In genomic region chr12:93908264-93908663, GRCh38 we compare ENCODE assay signal across 21 cellular contexts.
DNase-seq lines count a peak whose midpoint lies in the region; ATAC-seq, FAIRE-seq and TF ChIP-seq lines count a peak whose summit lies in the region.
"Had no signal": no experiment of that assay in that cellular context is flagged by ENCODE, and none has a peak within 500 bp of the region (broad histone marks: within the 10 kb centered on the region; RNA-seq: fewer than 3 reads in every experiment).

No MANE protein-coding gene starts in this region.

- H3K36me3 Mint-ChIP-seq in MCF 10A (ENCODE audit: insufficient read depth, unreplicated experiment) (no peaks in the 10 kb centered on the region), GM23338 (ENCODE audit: low read depth) (peaks cover under 1% of the 10 kb centered on the region; the same call in 1 of the 3 replicates)
- H3K36me3 Mint-ChIP-seq: CD4-positive, alpha-beta memory T cell had no signal

- no peaks in the 10 kb centered on the region for H3K4me1 ChIP-seq in breast epithelium
- H3K4me1 ChIP-seq in PC-3 (ENCODE audit: insufficient read depth, low read length): peaks cover 16% of the 10 kb centered on the region; the same call in 1 of the 2 replicates
- H3K4me1 ChIP-seq in K562 (replicated peaks in 1 of 2; ENCODE audit: control insufficient read depth in 2 of 2, insufficient read depth in 2 of 2, low read length in 2 of 2): peaks cover 0 to 18% of the 10 kb centered on the region in 2 experiments; a peak in 2 of 5 replicates
- no peaks in the 10 kb centered on the region for H3K4me1 ChIP-seq in GM23338 (ENCODE audit: insufficient read depth)
- H3K4me1 ChIP-seq: HAP-1 had no signal

- CTCF ChIA-PET in MCF 10A (lab: Yijun Ruan, JAX) (interaction anchor here (0.6 kb wide), 1 partner anchor 13 kb away, joined by 5 read pairs; no protein-coding TSS in a partner anchor), PC-3 (lab: Charles Lee) (no interaction called here), K562 (lab: Yijun Ruan, JAX; ENCODE audit: low intra/inter-chr PET ratio) (no interaction called here)

- DNase-seq in MCF 10A (ENCODE audit: unreplicated experiment) (no peak), breast epithelium (ENCODE audit: low spot score in 2 of 2) (no peak), PC-3 (peak; percentile 8), K562 (ENCODE audit: extremely low read depth in 1 of 4, low spot score in 3 of 4) (no peak), GM23338 (ENCODE audit: low spot score) (no peak)
- no peak for DNase-seq in central memory CD4-positive, alpha-beta T cell
- DNase-seq: ACHN; C1 segment of cervical spinal cord; CD4-positive, alpha-beta memory T cell; COR-L47; DMS53; DMS79 treated with DMSO at 0.1 percent for 48 hours; GF-D8; GOT3; HFFc6 had no signal

- ATAC-seq in PC-3: no peak
- no peak for ATAC-seq in K562
- ATAC-seq in GM21381 (IDR thresholded peaks at IDR 0.05; ENCODE audit: unreplicated experiment): no peak
- no peak for ATAC-seq in GM23338

- no peaks in the 10 kb centered on the region for H3K9me1 ChIP-seq in K562 (ENCODE audit: control insufficient read depth, insufficient read depth, low read length)

- no peaks in the 10 kb centered on the region for H3K9me3 Mint-ChIP-seq in MCF 10A (ENCODE audit: unreplicated experiment)
- H3K9me3 Mint-ChIP-seq in GM23338: peaks cover under 1% of the 10 kb centered on the region; the same call in 1 of the 3 replicates
- H3K9me3 Mint-ChIP-seq: CD4-positive, alpha-beta memory T cell; HFFc6 had no signal

- peaks cover 17% of the 10 kb centered on the region for H3K4me1 Mint-ChIP-seq in MCF 10A (ENCODE audit: insufficient read depth, unreplicated experiment)
- H3K4me1 Mint-ChIP-seq in GM23338: no peaks in the 10 kb centered on the region; the same call in 2 of the 3 replicates
- H3K4me1 Mint-ChIP-seq: CD4-positive, alpha-beta memory T cell had no signal

- 46% methylated on average over 2 of the region's 2 CpGs for WGBS in K562 (ENCODE audit: insufficient coverage, low coverage, missing lambda C conversion rate)

- no peak for TF ChIP-seq RAD21 in K562 (CRISPR knock-in tag; conservative IDR thresholded peaks at IDR 0.05 in 1 of 2, IDR thresholded peaks at IDR 0.05 in 1 of 2)

- 0 out of 2 replicates have a peak overlapping the region, but pooled peaks have one; percentile 6 for H2AFZ ChIP-seq in PC-3 (ENCODE audit: low read length)
- no peak overlapping the region for H2AFZ ChIP-seq in K562 (ENCODE audit: low read depth, low read length)
- no peak overlapping the region for H2AFZ ChIP-seq in GM23338

- H3K9me2 ChIP-seq in PC-3 (replicated peaks; ENCODE audit: low read length) (no peaks in the 10 kb centered on the region), GM23338 (ENCODE audit: insufficient read depth) (no peaks in the 10 kb centered on the region)

- no peak overlapping the region for H3K4me2 ChIP-seq in PC-3 (ENCODE audit: low read length)
- no peak overlapping the region for H3K4me2 ChIP-seq in K562 (ENCODE audit: insufficient read depth, low read length)
- no peak overlapping the region for H3K4me2 ChIP-seq in GM23338

- TF ChIP-seq EP300 in K562 (IDR thresholded peaks at IDR 0.05; ENCODE audit: low read length): no peak

- H3K4me3 Mint-ChIP-seq in MCF 10A (ENCODE audit: unreplicated experiment) (no peak overlapping the region), GM23338 (no peak overlapping the region)
- H3K4me3 Mint-ChIP-seq: CD4-positive, alpha-beta memory T cell; HFFc6 had no signal

- H3K36me3 ChIP-seq in breast epithelium (no peaks in the 10 kb centered on the region), PC-3 (ENCODE audit: low read depth, low read length) (no peaks in the 10 kb centered on the region), K562 (ENCODE audit: control insufficient read depth, insufficient read depth, low read length) (no peaks in the 10 kb centered on the region), GM23338 (ENCODE audit: insufficient read depth) (no peaks in the 10 kb centered on the region)
- H3K36me3 ChIP-seq: HAP-1 had no signal

- H3K27me3 Mint-ChIP-seq in MCF 10A (ENCODE audit: insufficient read depth, unreplicated experiment) (no peaks in the 10 kb centered on the region), GM23338 (ENCODE audit: insufficient read depth, low read depth, poor library complexity) (peaks cover 2% of the 10 kb centered on the region)

- H3K27ac Mint-ChIP-seq in MCF 10A (ENCODE audit: low read depth, unreplicated experiment) (peak overlapping the region; percentile 16), GM23338 (no peak overlapping the region)
- H3K27ac Mint-ChIP-seq: CD4-positive, alpha-beta memory T cell had no signal

- FAIRE-seq in K562 (lab: Jason Lieb, UNC): no peak
- FAIRE-seq: A204.1, GM12892, H54 had no signal

- H3F3A ChIP-seq in PC-3 (ENCODE audit: low read length, unreplicated experiment) (no peaks in the 10 kb centered on the region), GM23338 (replicated peaks; ENCODE audit: low read depth) (no peaks in the 10 kb centered on the region)

- H3K9me3 ChIP-seq in breast epithelium (no peaks in the 10 kb centered on the region), PC-3 (ENCODE audit: low read length) (no peaks in the 10 kb centered on the region), K562 (replicated peaks; ENCODE audit: control insufficient read depth, insufficient read depth, low read depth, low read length) (no peaks in the 10 kb centered on the region)

- BruUV-seq in MCF 10A (replicated peaks; lab: Mats Ljungman, UMichigan) (no TSS peak), PC-3 (replicated peaks; lab: Mats Ljungman, UMichigan) (no TSS peak), K562 (replicated peaks; lab: Mats Ljungman, UMichigan) (no TSS peak)

- H3K9ac ChIP-seq in PC-3 (ENCODE audit: low read length) (no peak overlapping the region), K562 (ENCODE audit: insufficient read depth in 1 of 2, low read depth in 2 of 2, low read length in 2 of 2) (no peak overlapping the region)

- no peak overlapping the region for H3K4me3 ChIP-seq in breast epithelium
- H3K4me3 ChIP-seq in PC-3 (ENCODE audit: low read length): no peak overlapping the region
- H3K4me3 ChIP-seq in K562: no peak overlapping the region
- H3K4me3 ChIP-seq in GM23338: no peak overlapping the region
- H3K4me3 ChIP-seq: HAP-1 had no signal

- intact Hi-C loops in MCF 10A (cut with micrococcal nuclease) (no loop called here), breast epithelium (cut with DNase I; ENCODE audit: low total_unique reads) (no loop called here), PC-3 (cut with micrococcal nuclease) (loop anchor here (5.0 kb wide), 1 partner anchor 194 kb away; no protein-coding TSS in a partner anchor), K562 (cut with micrococcal nuclease) (no loop called here)

- H4K20me1 ChIP-seq in PC-3 (ENCODE audit: low read length) (no peaks in the 10 kb centered on the region), K562 (replicated peaks; ENCODE audit: control insufficient read depth, insufficient read depth, low read length) (no peaks in the 10 kb centered on the region), GM23338 (replicated peaks; ENCODE audit: insufficient read depth) (no peaks in the 10 kb centered on the region)

- POLR2A ChIA-PET in MCF 10A (lab: Yijun Ruan, JAX): interaction anchor here (0.7 kb wide), 1 partner anchor 27 kb away, joined by 3 read pairs; no protein-coding TSS in a partner anchor
- POLR2A ChIA-PET in PC-3 (lab: Charles Lee; ENCODE audit: unreplicated experiment): no interaction called here
- POLR2A ChIA-PET in K562 (lab: Yijun Ruan, JAX): no interaction called here

- in situ Hi-C loops in K562 (cut with MboI): no loop called here

- H3K27ac ChIP-seq in breast epithelium (no peak overlapping the region), PC-3 (ENCODE audit: low read length) (no peak overlapping the region), K562 (ENCODE audit: extremely low read depth, low read depth, low read length) (no peak overlapping the region), GM23338 (ENCODE audit: low read depth) (no peak overlapping the region)
- H3K27ac ChIP-seq: 22Rv1 had no signal

- no peak for TF ChIP-seq CTCF in MCF 10A (IDR thresholded peaks at IDR 0.05; ENCODE audit: unreplicated experiment)
- no peak for TF ChIP-seq CTCF in breast epithelium (IDR thresholded peaks at IDR 0.05)
- TF ChIP-seq CTCF in PC-3 (conservative IDR thresholded peaks at IDR 0.05; ENCODE audit: low read depth, low read length): no peak
- TF ChIP-seq CTCF in K562 (IDR thresholded peaks at IDR 0.05 in 2 of 3, conservative IDR thresholded peaks at IDR 0.05 in 1 of 3; ENCODE audit: insufficient read depth in 2 of 3, low read depth in 1 of 3, low read length in 3 of 3): no peak
- TF ChIP-seq CTCF in GM23338 (conservative IDR thresholded peaks at IDR 0.05; ENCODE audit: low read depth in 2 of 2): no peak

- H3K27me3 ChIP-seq in breast epithelium (no peaks in the 10 kb centered on the region), PC-3 (ENCODE audit: low read length) (no peaks in the 10 kb centered on the region), K562 (ENCODE audit: control insufficient read depth in 2 of 2, insufficient read depth in 2 of 2, low read length in 2 of 2) (no peaks in the 10 kb centered on the region), GM23338 (ENCODE audit: insufficient read depth) (no peaks in the 10 kb centered on the region)

- H3K79me2 ChIP-seq in PC-3 (ENCODE audit: low read length) (no peaks in the 10 kb centered on the region), K562 (ENCODE audit: control insufficient read depth, insufficient read depth, low read length) (no peaks in the 10 kb centered on the region), GM23338 (replicated peaks; ENCODE audit: insufficient read depth) (no peaks in the 10 kb centered on the region)

- TF ChIP-seq POLR2A in breast epithelium (IDR thresholded peaks at IDR 0.05) (no peak), K562 (conservative IDR thresholded peaks at IDR 0.05) (no peak)

TF ChIP-seq in GM23338, 12 proteins besides CTCF, POLR2A, EP300 and RAD21 (continues in another document):
- TF ChIP-seq EZH2phosphoT487 (IDR thresholded peaks at IDR 0.05; ENCODE audit: unreplicated experiment) (no peak), CREB1 (CRISPR knock-in tag; IDR thresholded peaks at IDR 0.05; ENCODE audit: low read depth) (no peak), ZNF331 (CRISPR knock-in tag; IDR thresholded peaks at IDR 0.05; ENCODE audit: low read depth) (no peak)
